19 cellular contexts compared by ENCODE assay signal in genomic region chr9:110999379-110999778, GRCh38. TPM values are rescaled to one million over a fixed set of nuclear protein-coding genes. Genes with fewer than 3 reads are reported as not detected.
DNase-seq lines count a peak whose midpoint lies in the region; ATAC-seq and TF ChIP-seq lines count a peak whose summit lies in the region.
"Had no signal": no experiment of that assay in that cellular context is flagged by ENCODE, and none has a peak within 500 bp of the region (broad histone marks: within the 10 kb centered on the region; RNA-seq: fewer than 3 reads in every experiment).

No MANE protein-coding gene starts in this region.

- DNase-seq in ascending aorta (ENCODE audit: low spot score in 2 of 2) = no peak
- no peak for DNase-seq in esophagus muscularis mucosa (ENCODE audit: extremely low spot score)
- no peak for DNase-seq in osteocyte (ENCODE audit: extremely low spot score, unreplicated experiment)
- no peak for DNase-seq in tibial nerve (ENCODE audit: low spot score in 2 of 2)
- DNase-seq in SW 1271 (lab: John Stamatoyannopoulos, UW) = no peak
- no peak for DNase-seq in activated CD4-positive, CD25-positive, alpha-beta regulatory T cell (lab: John Stamatoyannopoulos, UW)
- DNase-seq: CD8-positive, alpha-beta memory T cell; DND-41; GDM1; HFFc6; KG1; NCI-H1105; NCI-H187 treated with DMSO at 0.1 percent for 48 hours; NCI-H2171 treated with DMSO at 0.1 percent for 48 hours; NCI-H510A; SHP77 treated with DMSO at 0.1 percent for 48 hours had no signal

- H3K36me3 ChIP-seq in ascending aorta = no peaks in the 10 kb centered on the region
- H3K36me3 ChIP-seq in esophagus muscularis mucosa = no peaks in the 10 kb centered on the region
- no peaks in the 10 kb centered on the region for H3K36me3 ChIP-seq in tibial nerve

- H3K4me1 Mint-ChIP-seq in osteocyte (ENCODE audit: unreplicated experiment) = peaks cover 75% of the 10 kb centered on the region
- H3K4me1 Mint-ChIP-seq: CD8-positive, alpha-beta memory T cell had no signal

- no peaks in the 10 kb centered on the region for H3K27me3 Mint-ChIP-seq in osteocyte (ENCODE audit: unreplicated experiment)
- H3K27me3 Mint-ChIP-seq: CD8-positive, alpha-beta memory T cell had no signal

- ATAC-seq in GM18520 (IDR thresholded peaks at IDR 0.05; ENCODE audit: unreplicated experiment) = no peak
- ATAC-seq: Panc1 had no signal

- intact Hi-C loops in ascending aorta (cut with DNase I) (loop anchor here (5.0 kb wide), 1 partner anchor 38 kb away; the partner anchor contains the start of gene LPAR1), esophagus muscularis mucosa (cut with DNase I) (no loop called here)

- whole genome bisulfite sequencing in esophagus muscularis mucosa = 92% methylated on average over 5 of the region's 5 CpGs
- 58 to 66% methylated on average over 5 of the region's 5 CpGs for WGBS in tibial nerve, 2 donors

- H3K4me3 Mint-ChIP-seq in osteocyte (ENCODE audit: unreplicated experiment) = no peak overlapping the region
- H3K4me3 Mint-ChIP-seq: CD8-positive, alpha-beta memory T cell; HFFc6 had no signal

- no peak for TF ChIP-seq EP300 in esophagus muscularis mucosa (IDR thresholded peaks at IDR 0.05)
- no peak for TF ChIP-seq EP300 in tibial nerve (IDR thresholded peaks at IDR 0.05)

- peak overlapping the region; percentile 78 for H3K27ac Mint-ChIP-seq in osteocyte (ENCODE audit: unreplicated experiment)
- H3K27ac Mint-ChIP-seq: CD8-positive, alpha-beta memory T cell had no signal

- peaks cover 24% of the 10 kb centered on the region for H3K36me3 Mint-ChIP-seq in osteocyte (ENCODE audit: unreplicated experiment)
- H3K36me3 Mint-ChIP-seq: CD8-positive, alpha-beta memory T cell had no signal

- TF ChIP-seq CTCF in ascending aorta (IDR thresholded peaks at IDR 0.05) (no peak), esophagus muscularis mucosa (IDR thresholded peaks at IDR 0.05) (no peak), osteocyte (IDR thresholded peaks at IDR 0.05) (no peak), tibial nerve (IDR thresholded peaks at IDR 0.05) (no peak)

- no peak for TF ChIP-seq POLR2A in esophagus muscularis mucosa (IDR thresholded peaks at IDR 0.05; ENCODE audit: low read depth)
- TF ChIP-seq POLR2A in tibial nerve (IDR thresholded peaks at IDR 0.05) = no peak

- H3K4me1 ChIP-seq in ascending aorta = peaks cover 0 to 26% of the 10 kb centered on the region in 2 donors
- peaks cover 0 to 12% (median 8%) of the 10 kb centered on the region in 4 donors for H3K4me1 ChIP-seq in esophagus muscularis mucosa
- peaks cover 0 to 99% (median 59%) of the 10 kb centered on the region in 4 donors for H3K4me1 ChIP-seq in tibial nerve

- H3K9me3 ChIP-seq in ascending aorta (no peaks in the 10 kb centered on the region), esophagus muscularis mucosa (no peaks in the 10 kb centered on the region), tibial nerve (no peaks in the 10 kb centered on the region)

- peaks cover 8% of the 10 kb centered on the region for H3K9me3 Mint-ChIP-seq in osteocyte (ENCODE audit: unreplicated experiment)

- peak overlapping the region; percentile 1 to 45 for H3K27ac ChIP-seq in ascending aorta
- H3K27ac ChIP-seq in esophagus muscularis mucosa (replicated peaks in 1 of 4) = peak overlapping the region; percentile 44 to 71 (median 58)
- H3K27ac ChIP-seq in tibial nerve = peak overlapping the region; percentile 68 to 94 (median 81)
- H3K27ac ChIP-seq: HL-60 had no signal

- H3K4me3 ChIP-seq in ascending aorta (no peak overlapping the region), esophagus muscularis mucosa (no peak overlapping the region), tibial nerve (no peak overlapping the region)

- H3K27me3 ChIP-seq in ascending aorta = no peaks in the 10 kb centered on the region
- no peaks in the 10 kb centered on the region for H3K27me3 ChIP-seq in esophagus muscularis mucosa
- H3K27me3 ChIP-seq in tibial nerve = no peaks in the 10 kb centered on the region

RNA-seq across cellular contexts. Expression of gene LPAR1, which starts 38.9 kb away (rescaled TPM):
- total RNA-seq in ascending aorta (35.4 TPM), esophagus muscularis mucosa (10 to 100 TPM; 34.1 to 55.5 (median 48.8) TPM), osteocyte (119 and 120 TPM in 2 replicates), tibial nerve (100 to 1,000 TPM; 156 to 238 (median 199) TPM)
- total RNA-seq: CD8-positive, alpha-beta memory T cell had no signal

Comparison
In these comparisons a context has a peak if more than half of its experiments do, and no peak if none do; other contexts are left out.
1. H3K27ac ChIP-seq: peak in every context shown above with its lines; median percentile 81 in tibial nerve; 58 in esophagus muscularis mucosa; 23 in ascending aorta.